In the genomic region with DNA sequence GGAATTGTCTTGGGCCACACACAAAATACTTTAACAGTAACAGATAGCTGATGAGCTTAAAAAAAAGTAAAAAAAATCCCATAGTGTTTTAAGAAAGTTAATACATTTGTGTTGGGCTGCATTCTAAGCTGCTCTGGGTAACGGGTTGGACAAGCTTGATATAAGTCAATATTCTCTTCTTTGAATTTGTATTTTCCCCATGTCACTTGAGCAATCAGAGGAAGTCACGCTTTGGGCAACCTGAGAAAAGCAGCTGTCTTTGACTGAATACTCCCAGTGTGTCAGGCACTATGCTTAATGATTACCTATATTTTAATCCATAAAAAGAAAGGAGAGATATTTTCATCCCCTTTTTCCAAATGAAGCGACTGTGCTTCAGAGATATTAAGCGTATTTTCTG, we compare ENCODE assay signal across 25 cellular contexts.
DNase-seq lines count a peak whose midpoint lies in the region; ATAC-seq and TF ChIP-seq lines count a peak whose summit lies in the region.
"Had no signal": no experiment of that assay in that cellular context is flagged by ENCODE, and none has a peak within 500 bp of the region (broad histone marks: within the 10 kb centered on the region; RNA-seq: fewer than 3 reads in every experiment).

No MANE protein-coding gene starts in this region.

- TF ChIP-seq CTCF in natural killer cell (IDR thresholded peaks at IDR 0.05), result no peak

- H3K36me3 Mint-ChIP-seq in natural killer cell treated with Interleukin-12 subunit alpha and Interleukin-12 subunit beta and Interleukin-15 and Interleukin-18, amount 100 ng/mL, for 72 hours, result peaks cover 5% of the 10 kb centered on the region
- H3K36me3 Mint-ChIP-seq in natural killer cell, result no peaks in the 10 kb centered on the region
- H3K36me3 Mint-ChIP-seq: CD14-positive monocyte; CD4-positive, alpha-beta memory T cell; CD4-positive, CD25-positive, alpha-beta regulatory T cell; CD8-positive, alpha-beta memory T cell; CD8-positive, alpha-beta T cell had no signal

- H3K4me1 Mint-ChIP-seq in natural killer cell treated with Interleukin-12 subunit alpha and Interleukin-12 subunit beta and Interleukin-15 and Interleukin-18, amount 100 ng/mL, for 72 hours (ENCODE audit: low read depth in 2 of 2), result peaks cover 0 to 6% of the 10 kb centered on the region in 2 donors
- no peaks in the 10 kb centered on the region for H3K4me1 Mint-ChIP-seq in natural killer cell
- H3K4me1 Mint-ChIP-seq: B cell; CD14-positive monocyte; CD4-positive, alpha-beta memory T cell; CD4-positive, CD25-positive, alpha-beta regulatory T cell; CD8-positive, alpha-beta memory T cell had no signal

- intact Hi-C loops in natural killer cell (cut with micrococcal nuclease), result no loop called here

- no peak for DNase-seq in natural killer cell treated with Interleukin-12 subunit alpha and Interleukin-12 subunit beta and Interleukin-15 and Interleukin-18, amount 100 ng/mL, for 72 hours (ENCODE audit: low spot score)
- no peak for DNase-seq in natural killer cell
- DNase-seq: 8988T; ACHN; AML-193; BE2C; C1 segment of cervical spinal cord; Caco-2; Calu3; CD4-positive, alpha-beta memory T cell; CD4-positive, alpha-beta T cell; CD4-positive, CD25-positive, alpha-beta regulatory T cell; CD8-positive, alpha-beta memory T cell; CD8-positive, alpha-beta T cell; COR-L47; DMS 273 treated with DMSO at 0.1 percent for 48 hours; DMS153; DMS53; DMS79; DMS79 treated with DMSO at 0.1 percent for 48 hours; DND-41; EL had no signal

- H3K9me3 Mint-ChIP-seq in natural killer cell treated with Interleukin-12 subunit alpha and Interleukin-12 subunit beta and Interleukin-15 and Interleukin-18, amount 100 ng/mL, for 72 hours, result peaks cover 12% of the 10 kb centered on the region
- H3K9me3 Mint-ChIP-seq in natural killer cell, result peaks cover 3% of the 10 kb centered on the region in 2 donors
- H3K9me3 Mint-ChIP-seq: CD4-positive, alpha-beta T cell had no signal

- peaks cover 7 to 47% of the 10 kb centered on the region in 2 donors for H3K27me3 Mint-ChIP-seq in natural killer cell treated with Interleukin-12 subunit alpha and Interleukin-12 subunit beta and Interleukin-15 and Interleukin-18, amount 100 ng/mL, for 72 hours
- peaks cover 0 to 3% of the 10 kb centered on the region in 2 donors for H3K27me3 Mint-ChIP-seq in natural killer cell (ENCODE audit: low read depth in 2 of 2)

- H3K4me3 Mint-ChIP-seq in natural killer cell treated with Interleukin-12 subunit alpha and Interleukin-12 subunit beta and Interleukin-15 and Interleukin-18, amount 100 ng/mL, for 72 hours, result peak overlapping the region; percentile 21
- H3K4me3 Mint-ChIP-seq in natural killer cell, result no peak overlapping the region
- H3K4me3 Mint-ChIP-seq: B cell; CD14-positive monocyte; CD4-positive, alpha-beta memory T cell; CD4-positive, alpha-beta T cell; CD4-positive, CD25-positive, alpha-beta regulatory T cell; CD8-positive, alpha-beta memory T cell; CD8-positive, alpha-beta T cell had no signal

- peak; percentile 57 to 77 for ATAC-seq in natural killer cell treated with Interleukin-12 subunit alpha and Interleukin-12 subunit beta and Interleukin-15 and Interleukin-18, amount 100 ng/mL, for 72 hours
- no peak for ATAC-seq in natural killer cell
- ATAC-seq: A549; CD8-positive, alpha-beta T cell had no signal

- H3K27ac Mint-ChIP-seq in natural killer cell treated with Interleukin-12 subunit alpha and Interleukin-12 subunit beta and Interleukin-15 and Interleukin-18, amount 100 ng/mL, for 72 hours, result no peak overlapping the region
- H3K27ac Mint-ChIP-seq in natural killer cell, result no peak overlapping the region
- H3K27ac Mint-ChIP-seq: B cell; CD14-positive monocyte; CD4-positive, alpha-beta memory T cell; CD4-positive, alpha-beta T cell; CD4-positive, CD25-positive, alpha-beta regulatory T cell; CD8-positive, alpha-beta memory T cell; CD8-positive, alpha-beta T cell had no signal

Comparison
In these comparisons a context has a peak if more than half of its experiments do, and no peak if none do; other contexts are left out.
1. ATAC-seq: peak in natural killer cell treated with Interleukin-12 subunit alpha and Interleukin-12 subunit beta and Interleukin-15 and Interleukin-18, amount 100 ng/mL, for 72 hours (2 of 2); none in natural killer cell (0 of 3).